ENCODE assay signal across 15 cellular contexts in the genomic region with DNA sequence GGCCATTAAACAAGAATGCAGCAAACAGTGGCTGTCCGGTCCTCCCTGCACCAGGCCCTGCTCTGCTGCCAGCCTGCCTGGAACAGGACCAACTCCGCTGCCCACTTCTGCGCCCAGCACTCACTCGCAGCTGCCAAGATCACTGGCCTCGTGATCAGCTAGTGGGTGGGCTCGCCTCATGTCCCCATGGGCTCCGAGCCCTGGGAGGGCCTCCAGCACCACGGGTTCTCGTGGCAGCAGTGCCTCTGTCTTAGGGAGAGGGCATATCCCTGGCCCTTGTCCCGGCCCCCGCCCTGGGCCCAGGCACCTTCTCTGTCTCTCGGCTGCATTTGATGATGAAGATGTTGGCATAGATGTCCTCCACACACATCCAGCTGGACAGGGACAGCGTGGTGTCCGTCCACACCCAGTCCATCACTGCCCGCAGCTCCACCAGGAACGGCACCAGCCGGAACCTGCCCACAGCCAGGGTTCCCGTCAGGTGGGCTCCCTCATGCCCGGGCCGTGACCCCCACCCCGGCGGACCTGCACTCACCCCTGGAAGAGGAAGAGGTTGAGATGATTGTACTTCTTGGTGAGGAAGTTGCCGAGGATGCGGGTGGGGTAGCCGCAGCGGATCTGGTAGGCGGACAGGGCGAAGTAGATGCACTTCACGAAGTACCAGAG. TPM values are rescaled to one million over a fixed set of nuclear protein-coding genes. Genes with fewer than 3 reads are reported as not detected.
DNase-seq lines count a peak whose midpoint lies in the region; ATAC-seq and TF ChIP-seq lines count a peak whose summit lies in the region.
"Had no signal": no experiment of that assay in that cellular context is flagged by ENCODE, and none has a peak within 500 bp of the region (broad histone marks: within the 10 kb centered on the region; RNA-seq: fewer than 3 reads in every experiment).

No MANE protein-coding gene starts in this region.

- intact Hi-C loops in sigmoid colon (cut with DNase I), result no loop called here

- no peaks in the 10 kb centered on the region for H3K9me3 ChIP-seq in sigmoid colon
- H3K9me3 ChIP-seq: stomach had no signal

- H3K27ac ChIP-seq in sigmoid colon, result peak overlapping the region in 3 of 4 donors; percentile 67 to 77 (median 76)
- H3K27ac ChIP-seq: HL-60, KMS-11 had no signal

- TF ChIP-seq EP300 in sigmoid colon (IDR thresholded peaks at IDR 0.05), result peak in 1 of 4 donors; percentile 74

- ATAC-seq in GM18873 (IDR thresholded peaks at IDR 0.05; ENCODE audit: low FRiP score, unreplicated experiment), result no peak

- TF ChIP-seq POLR2A in sigmoid colon (IDR thresholded peaks at IDR 0.05), result no peak

- no peak overlapping the region for H3K4me3 ChIP-seq in sigmoid colon
- H3K4me3 ChIP-seq: stomach had no signal

- H3K36me3 ChIP-seq in sigmoid colon, result peaks cover 75 to 100% (median 94%) of the 10 kb centered on the region in 4 donors

- DNase-seq in NCI-H1092 (lab: John Stamatoyannopoulos, UW), result peak; percentile 34
- peak; percentile 39 for DNase-seq in cerebellum (ENCODE audit: low spot score)
- DNase-seq in hypothalamus (lab: John Stamatoyannopoulos, UW), result peak in 50 of 51 donors; percentile 17 to 95 (median 79)
- peak; percentile 94 for DNase-seq in sigmoid colon
- DNase-seq in HUDEP-2 (lab: John Stamatoyannopoulos, UW; ENCODE audit: unreplicated experiment in 76 of 76), result no peak
- no peak for DNase-seq in NCI-H82 (lab: John Stamatoyannopoulos, UW)
- no peak for DNase-seq in stimulated activated CD4-positive, alpha-beta T cell treated with anti-CD3 and anti-CD28 coated beads, Interleukin-15, amount 100 ng/mL, for 24 hours
- DNase-seq: activated CD4-positive, CD25-positive, alpha-beta regulatory T cell; glutamatergic neuron; NCI-H1417; NK-92 treated with Interleukin-12 subunit alpha and Interleukin-12 subunit beta, amount 100 ng/mL, for 24 hours; stomach had no signal

- no peaks in the 10 kb centered on the region for H3K27me3 ChIP-seq in sigmoid colon
- H3K27me3 ChIP-seq: stomach had no signal

- 93 to 94% methylated on average over 29 of the region's 29 CpGs for WGBS in sigmoid colon, 2 donors

- H3K4me1 ChIP-seq in sigmoid colon, result peaks cover 0 to 17% (median 10%) of the 10 kb centered on the region in 4 donors
- H3K4me1 ChIP-seq: stomach had no signal

- TF ChIP-seq CTCF in sigmoid colon (IDR thresholded peaks at IDR 0.05), result no peak

RNA-seq across cellular contexts. Expression of gene CTU2, which starts 13.1 kb away (rescaled TPM):
- total RNA-seq in cerebellum (8.8 TPM), sigmoid colon (10 to 100 TPM in 3 of 4 donors, 1 to 10 TPM in 1; 6.1 to 11.7 (median 10.7) TPM)
- 10 to 100 TPM in 1 of 3 donors, 1 to 10 TPM in 2; 8.4 to 16.3 (median 9.2) TPM for polyA plus RNA-seq in sigmoid colon

RNA-seq across cellular contexts. Expression of gene RNF166, which starts 13.2 kb away (rescaled TPM):
- total RNA-seq in cerebellum, result 9.3 TPM
- total RNA-seq in sigmoid colon, result 10 to 100 TPM; 16.0 to 21.4 (median 17.9) TPM
- 10 to 100 TPM in 1 of 3 donors, 1 to 10 TPM in 2; 5.4 to 34.8 (median 6.2) TPM for polyA plus RNA-seq in sigmoid colon

RNA-seq across cellular contexts. Expression of gene SNAI3, which starts 33.1 kb away (rescaled TPM):
- total RNA-seq in cerebellum (not detected), sigmoid colon (under 1 TPM in 2 of 4 donors, not detected in 2; 0.71 to 0.82 TPM)
- 1 to 10 TPM in 1 of 3 donors, under 1 TPM in 2; 0.46 to 3.0 (median 0.60) TPM for polyA plus RNA-seq in sigmoid colon

RNA-seq across cellular contexts. Expression of gene MVD, which starts 56.5 kb away (rescaled TPM):
- 24.1 TPM for total RNA-seq in cerebellum
- total RNA-seq in sigmoid colon, result 10 to 100 TPM; 16.8 to 25.7 (median 23.2) TPM
- polyA plus RNA-seq in sigmoid colon, result 100 to 1,000 TPM in 1 of 3 donors, 10 to 100 TPM in 2; 41.4 to 206 (median 84.8) TPM

Comparison
In these comparisons a context has a peak if more than half of its experiments do, and no peak if none do; other contexts are left out.
1. DNase-seq: peak in NCI-H1092 (single experiment), cerebellum (single experiment), hypothalamus (50 of 51) and sigmoid colon (single experiment); none in HUDEP-2 (0 of 76), NCI-H82 (single experiment) and stimulated activated CD4-positive, alpha-beta T cell treated with anti-CD3 and anti-CD28 coated beads, Interleukin-15, amount 100 ng/mL, for 24 hours (single experiment).